ENCODE assay signal across 1 cellular context in the genomic region with DNA sequence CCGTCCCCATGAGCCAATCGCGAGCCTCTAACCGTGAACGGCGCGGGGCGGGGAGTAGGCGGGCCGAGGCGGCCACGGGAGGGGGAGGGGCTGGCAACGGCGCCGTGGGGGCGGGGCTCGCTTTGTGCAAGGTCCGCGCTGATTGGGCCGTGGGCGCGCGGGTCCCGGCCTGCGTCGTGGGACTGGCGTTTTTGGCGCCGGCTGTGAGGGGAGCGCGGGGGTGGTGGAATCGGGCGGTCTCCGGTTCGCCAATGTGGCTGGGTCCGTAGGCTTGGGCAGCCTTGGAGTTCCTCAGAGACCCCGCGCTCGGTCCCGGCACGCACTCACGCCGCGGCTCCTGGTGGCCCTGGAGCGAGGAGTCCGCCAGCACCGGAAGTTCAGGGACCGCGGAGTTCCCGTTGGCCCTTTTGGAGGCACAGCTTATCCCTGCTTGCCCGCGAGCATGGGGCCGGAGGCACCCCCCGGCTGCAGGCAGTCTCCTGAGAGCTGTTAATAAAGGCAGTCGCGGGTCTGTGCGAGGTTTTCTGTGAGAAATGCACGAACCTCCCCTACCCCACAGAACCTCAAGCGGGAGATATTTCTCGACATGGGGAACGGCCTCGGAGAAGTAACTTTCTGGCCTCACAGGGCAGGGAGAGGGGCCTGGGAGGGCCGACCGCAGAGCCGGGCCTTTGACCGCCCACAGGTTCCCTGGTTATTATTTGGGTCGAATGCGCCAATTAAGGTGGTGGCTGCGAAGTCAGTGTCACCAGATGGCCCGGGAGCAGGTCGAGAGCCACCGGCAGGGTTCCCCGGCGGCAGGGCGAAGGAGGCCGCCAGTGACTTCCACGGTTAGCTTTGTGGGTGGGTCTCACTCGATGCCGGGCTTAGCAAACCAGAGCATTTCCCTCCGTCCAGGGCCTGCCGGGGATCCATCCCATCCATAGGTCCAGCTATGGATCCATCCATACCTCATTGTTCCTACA.
TF ChIP-seq lines count a peak whose summit lies in the region.

No MANE protein-coding gene starts in this region.

TF ChIP-seq in IMR-90, 13 proteins besides CTCF, POLR2A, EP300 and RAD21:
- TF ChIP-seq MAFK (IDR thresholded peaks at IDR 0.05; ENCODE audit: low read depth, low read length): no peak
- no peak for TF ChIP-seq MAZ (IDR thresholded peaks at IDR 0.05; ENCODE audit: borderline replicate concordance, low read depth, low read length)
- TF ChIP-seq CEBPB (IDR thresholded peaks at IDR 0.05; ENCODE audit: low read depth, low read length): no peak
- peak; percentile 25; the same call in 1 of the 2 replicates for TF ChIP-seq MXI1 (IDR thresholded peaks at IDR 0.05; ENCODE audit: borderline replicate concordance, low read depth, low read length)
TF ChIP-seq in IMR-90: peak in this region for 1.
